1 cellular context compared by ENCODE assay signal in genomic region chr5:40796487-40796889, GRCh38.
TF ChIP-seq lines count a peak whose summit lies in the region.

No MANE protein-coding gene starts in this region.

TF ChIP-seq in HepG2, 621 proteins besides CTCF, POLR2A, EP300 and RAD21:
- peak; percentile 22; the same call in 1 of the 2 replicates for TF ChIP-seq SRF (IDR thresholded peaks at IDR 0.05; ENCODE audit: low read depth, low read length)
- no peak for TF ChIP-seq ZNF7 (CRISPR knock-in tag; IDR thresholded peaks at IDR 0.05)
- TF ChIP-seq ZNF709 (CRISPR knock-in tag; IDR thresholded peaks at IDR 0.05) = no peak
- TF ChIP-seq MAFG (CRISPR knock-in tag; IDR thresholded peaks at IDR 0.05) = no peak
- no peak for TF ChIP-seq ZNF816 (CRISPR knock-in tag; IDR thresholded peaks at IDR 0.05; ENCODE audit: borderline replicate concordance)
- no peak for TF ChIP-seq SP4 (CRISPR knock-in tag; IDR thresholded peaks at IDR 0.05)
- TF ChIP-seq ZNF274 (CRISPR knock-in tag; IDR thresholded peaks at IDR 0.05) = no peak
- peak; percentile 40; the same call in 1 of the 2 replicates for TF ChIP-seq CEBPG (CRISPR knock-in tag; IDR thresholded peaks at IDR 0.05)
- no peak for TF ChIP-seq ZFP41 (CRISPR knock-in tag; IDR thresholded peaks at IDR 0.05; ENCODE audit: borderline replicate concordance)
- TF ChIP-seq SIN3B (IDR thresholded peaks at IDR 0.05; ENCODE audit: low read length) = no peak
- no peak for TF ChIP-seq HMGXB4 (CRISPR knock-in tag; IDR thresholded peaks at IDR 0.05; ENCODE audit: borderline replicate concordance in 1 of 2, low read depth in 1 of 2)
- TF ChIP-seq ZNF878 (CRISPR knock-in tag; IDR thresholded peaks at IDR 0.05) = no peak
- no peak for TF ChIP-seq MLX (CRISPR knock-in tag; IDR thresholded peaks at IDR 0.05)
- peak; percentile 57; the same call in 1 of the 2 replicates for TF ChIP-seq ZNF362 (CRISPR knock-in tag; IDR thresholded peaks at IDR 0.05; ENCODE audit: borderline replicate concordance)
- TF ChIP-seq SMAD3 (CRISPR knock-in tag; IDR thresholded peaks at IDR 0.05) = no peak
- TF ChIP-seq ATF2 (CRISPR knock-in tag; IDR thresholded peaks at IDR 0.05) = no peak
- no peak for TF ChIP-seq ZNF567 (CRISPR knock-in tag; IDR thresholded peaks at IDR 0.05; ENCODE audit: borderline replicate concordance)
- peak; percentile 40; the same call in 1 of the 2 replicates for TF ChIP-seq CEBPB (IDR thresholded peaks at IDR 0.05; ENCODE audit: borderline replicate concordance, low read depth, low read length)
- no peak for TF ChIP-seq MTF2 (CRISPR knock-in tag; IDR thresholded peaks at IDR 0.05; ENCODE audit: borderline replicate concordance)
- TF ChIP-seq ZNF800 (CRISPR knock-in tag; IDR thresholded peaks at IDR 0.05) = 0 out of 2 replicates have a peak, but pooled peaks have one; percentile 52
- TF ChIP-seq YEATS2 (CRISPR knock-in tag; IDR thresholded peaks at IDR 0.05; ENCODE audit: borderline replicate concordance) = no peak
- TF ChIP-seq MAFK (conservative IDR thresholded peaks at IDR 0.05 in 1 of 2, IDR thresholded peaks at IDR 0.05 in 1 of 2; ENCODE audit: low read length in 2 of 2) = no peak
- TF ChIP-seq ZNF841 (CRISPR knock-in tag; IDR thresholded peaks at IDR 0.05; ENCODE audit: borderline replicate concordance) = no peak
- TF ChIP-seq GPBP1L1 (CRISPR knock-in tag; IDR thresholded peaks at IDR 0.05) = no peak
- no peak for TF ChIP-seq ZSCAN29 (CRISPR knock-in tag; conservative IDR thresholded peaks at IDR 0.05)
- no peak for TF ChIP-seq XBP1 (CRISPR knock-in tag; IDR thresholded peaks at IDR 0.05)
- peak; percentile 26; the same call in 1 of the 2 replicates for TF ChIP-seq ARID5B (CRISPR knock-in tag; IDR thresholded peaks at IDR 0.05)
- no peak for TF ChIP-seq ZBTB26 (CRISPR knock-in tag; IDR thresholded peaks at IDR 0.05; ENCODE audit: borderline replicate concordance)
- 0 out of 2 replicates have a peak, but pooled peaks have one; percentile 5 for TF ChIP-seq GATAD2A (CRISPR knock-in tag; IDR thresholded peaks at IDR 0.05)
